In the genomic region with DNA sequence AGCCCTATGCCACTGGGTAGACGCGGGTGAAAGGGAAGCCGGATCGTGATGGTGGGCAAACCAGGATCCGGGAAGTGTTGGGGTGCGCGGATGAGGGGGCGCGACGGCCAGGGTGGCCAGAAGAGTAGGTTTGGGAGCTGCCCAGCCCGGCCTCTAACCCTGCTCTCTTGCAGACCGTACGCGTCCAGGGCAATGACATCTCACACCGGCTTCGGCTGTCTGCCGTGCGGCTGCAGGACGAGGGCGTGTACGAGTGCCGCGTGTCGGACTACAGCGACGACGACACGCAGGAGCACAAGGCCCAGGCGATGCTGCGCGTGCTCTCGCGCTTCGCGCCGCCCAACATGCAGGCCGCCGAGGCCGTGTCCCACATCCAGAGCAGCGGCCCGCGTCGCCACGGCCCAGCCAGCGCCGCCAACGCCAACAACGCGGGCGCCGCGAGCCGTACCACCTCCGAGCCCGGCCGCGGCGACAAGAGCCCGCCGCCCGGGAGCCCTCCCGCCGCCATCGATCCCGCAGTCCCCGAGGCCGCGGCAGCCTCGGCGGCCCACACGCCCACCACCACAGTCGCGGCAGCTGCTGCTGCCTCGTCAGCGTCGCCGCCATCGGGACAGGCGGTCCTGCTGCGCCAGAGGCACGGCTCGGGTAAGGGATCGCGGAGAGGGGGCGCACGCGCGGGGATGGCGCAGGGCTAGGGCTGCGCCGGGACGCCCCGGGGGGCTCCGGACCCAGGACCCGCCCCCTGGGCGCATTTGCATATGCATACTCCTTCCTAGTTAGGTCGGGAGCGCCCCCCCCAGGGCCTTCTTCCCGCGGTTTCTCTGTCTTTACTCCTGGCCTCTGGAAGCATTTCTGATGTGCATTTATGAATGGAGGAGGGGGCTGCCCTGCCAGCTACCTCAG, we compare ENCODE assay signal across 13 cellular contexts. TPM values are rescaled to one million over a fixed set of nuclear protein-coding genes. Genes with fewer than 3 reads are reported as not detected.
DNase-seq lines count a peak whose midpoint lies in the region; ATAC-seq and TF ChIP-seq lines count a peak whose summit lies in the region.
"Had no signal": no experiment of that assay in that cellular context is flagged by ENCODE, and none has a peak within 500 bp of the region (broad histone marks: within the 10 kb centered on the region; RNA-seq: fewer than 3 reads in every experiment).

No MANE protein-coding gene starts in this region.

- H3K27me3 Mint-ChIP-seq in activated T-cell treated with anti-CD3 and anti-CD28 coated beads, Interleukin-2, amount 50 U/mL, for 4 hours (ENCODE audit: low read depth): peaks cover 62% of the 10 kb centered on the region
- H3K27me3 Mint-ChIP-seq in WTC11 (ENCODE audit: low read depth): peaks cover 65% of the 10 kb centered on the region

- intact Hi-C loops in sigmoid colon (cut with DNase I): loop anchor here (5.0 kb wide), 1 partner anchor 63 kb away; no protein-coding TSS in a partner anchor

- H3K9me3 Mint-ChIP-seq in activated T-cell treated with anti-CD3 and anti-CD28 coated beads, Interleukin-2, amount 50 U/mL, for 4 hours: no peaks in the 10 kb centered on the region
- no peaks in the 10 kb centered on the region for H3K9me3 Mint-ChIP-seq in WTC11

- H3K4me3 ChIP-seq in iPS DF 6.9 (ENCODE audit: low read length): peak overlapping the region; percentile 46; the same call in 1 of the 2 replicates
- no peak overlapping the region for H3K4me3 ChIP-seq in sigmoid colon

- WGBS in iPS DF 6.9 (ENCODE audit: insufficient coverage, insufficient read length): no CpG with 5 or more reads among the region's 100 CpGs
- 9 to 41% methylated on average over 100 of the region's 100 CpGs for WGBS in sigmoid colon, 2 donors

- H3K4me3 Mint-ChIP-seq in activated T-cell treated with anti-CD3 and anti-CD28 coated beads, Interleukin-2, amount 50 U/mL, for 4 hours: peak overlapping the region; percentile 31
- H3K4me3 Mint-ChIP-seq in WTC11: peak overlapping the region; percentile 71

- no peak overlapping the region for H3K27ac Mint-ChIP-seq in WTC11

- POLR2A ChIA-PET in WTC11 (lab: Charles Lee): interaction anchor here (1.0 to 2.0 kb wide), 2 partner anchors 46 to 76 kb away, joined by 3 to 8 read pairs; a partner anchor contains a TSS

- no peak for TF ChIP-seq EP300 in sigmoid colon (IDR thresholded peaks at IDR 0.05)

- TF ChIP-seq CTCF in WTC11 (IDR thresholded peaks at IDR 0.05): no peak
- no peak for TF ChIP-seq CTCF in sigmoid colon (IDR thresholded peaks at IDR 0.05)

- no peaks in the 10 kb centered on the region for H3K36me3 ChIP-seq in iPS DF 6.9 (ENCODE audit: control insufficient read depth, insufficient read depth, low read length)
- no peaks in the 10 kb centered on the region for H3K36me3 ChIP-seq in sigmoid colon

- H3K4me1 ChIP-seq in iPS DF 6.9 (ENCODE audit: control insufficient read depth, insufficient read depth, low read length) (peaks cover 7% of the 10 kb centered on the region), sigmoid colon (peaks cover 0 to 56% (median 52%) of the 10 kb centered on the region in 4 donors)

- no peaks in the 10 kb centered on the region for H3K9me3 ChIP-seq in iPS DF 6.9 (ENCODE audit: control insufficient read depth, insufficient read depth, low read length)
- no peaks in the 10 kb centered on the region for H3K9me3 ChIP-seq in sigmoid colon

- H3K27me3 ChIP-seq in iPS DF 6.9 (ENCODE audit: control insufficient read depth, insufficient read depth, low read length) (peaks cover 44% of the 10 kb centered on the region), sigmoid colon (peaks cover 49 to 90% (median 82%) of the 10 kb centered on the region in 3 donors)

- H3K4me1 Mint-ChIP-seq in activated T-cell treated with anti-CD3 and anti-CD28 coated beads, Interleukin-2, amount 50 U/mL, for 4 hours (ENCODE audit: low read depth): peaks cover 28% of the 10 kb centered on the region
- peaks cover 21% of the 10 kb centered on the region for H3K4me1 Mint-ChIP-seq in WTC11

- no peak for DNase-seq in activated T-cell treated with anti-CD3 and anti-CD28 coated beads, Interleukin-2, amount 50 U/mL, for 4 hours
- DNase-seq in activated T-cell treated with anti-CD3 and anti-CD28 coated beads for 4 hours (no peak), WTC11 (ENCODE audit: low spot score) (peak; percentile 70), iPS DF 6.9 (ENCODE audit: low read depth, low spot score) (no peak), sigmoid colon (peak; percentile 48), anterior cingulate cortex (lab: John Stamatoyannopoulos, UW) (no peak), activated gamma-delta T cell treated with Interleukin-2 at 50 U/mL for 16 hours (no peak)
- DNase-seq: midbrain, OCI-M1 had no signal

- no peak overlapping the region for H3K27ac ChIP-seq in iPS DF 6.9 (ENCODE audit: low read length)
- H3K27ac ChIP-seq in sigmoid colon: no peak overlapping the region

- H3K36me3 Mint-ChIP-seq in activated T-cell treated with anti-CD3 and anti-CD28 coated beads, Interleukin-2, amount 50 U/mL, for 4 hours (ENCODE audit: insufficient read depth): no peaks in the 10 kb centered on the region
- H3K36me3 Mint-ChIP-seq in WTC11: no peaks in the 10 kb centered on the region

- TF ChIP-seq POLR2A in sigmoid colon (IDR thresholded peaks at IDR 0.05): no peak

- CTCF ChIA-PET in WTC11 (lab: Charles Lee): interaction anchor here (0.6 to 4.4 kb wide), 26 partner anchors 9 to 343 kb away, joined by 3 to 27 read pairs (median 5); a partner anchor contains a TSS

- ATAC-seq in activated T-cell treated with anti-CD3 and anti-CD28 coated beads, Interleukin-2, amount 50 U/mL, for 4 hours: no peak
- ATAC-seq in WTC11 (peak; percentile 11), GM21390 (IDR thresholded peaks at IDR 0.05; ENCODE audit: unreplicated experiment) (no peak)

TF ChIP-seq in WTC11, 78 proteins besides CTCF, POLR2A, EP300 and RAD21 (continues in another document):
- TF ChIP-seq, protein P1, sequence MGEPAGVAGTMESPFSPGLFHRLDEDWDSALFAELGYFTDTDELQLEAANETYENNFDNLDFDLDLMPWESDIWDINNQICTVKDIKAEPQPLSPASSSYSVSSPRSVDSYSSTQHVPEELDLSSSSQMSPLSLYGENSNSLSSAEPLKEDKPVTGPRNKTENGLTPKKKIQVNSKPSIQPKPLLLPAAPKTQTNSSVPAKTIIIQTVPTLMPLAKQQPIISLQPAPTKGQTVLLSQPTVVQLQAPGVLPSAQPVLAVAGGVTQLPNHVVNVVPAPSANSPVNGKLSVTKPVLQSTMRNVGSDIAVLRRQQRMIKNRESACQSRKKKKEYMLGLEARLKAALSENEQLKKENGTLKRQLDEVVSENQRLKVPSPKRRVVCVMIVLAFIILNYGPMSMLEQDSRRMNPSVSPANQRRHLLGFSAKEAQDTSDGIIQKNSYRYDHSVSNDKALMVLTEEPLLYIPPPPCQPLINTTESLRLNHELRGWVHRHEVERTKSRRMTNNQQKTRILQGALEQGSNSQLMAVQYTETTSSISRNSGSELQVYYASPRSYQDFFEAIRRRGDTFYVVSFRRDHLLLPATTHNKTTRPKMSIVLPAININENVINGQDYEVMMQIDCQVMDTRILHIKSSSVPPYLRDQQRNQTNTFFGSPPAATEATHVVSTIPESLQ (CRISPR knock-in tag; IDR thresholded peaks at IDR 0.05): peak; percentile 73; the same call in 1 of the 2 replicates
- TF ChIP-seq CBFB (CRISPR knock-in tag; IDR thresholded peaks at IDR 0.05; ENCODE audit: low read depth): no peak
- peak; percentile 87 for TF ChIP-seq NR2C2 (CRISPR knock-in tag; IDR thresholded peaks at IDR 0.05)
- TF ChIP-seq CREM (CRISPR knock-in tag; IDR thresholded peaks at IDR 0.05): peak; percentile 83; the same call in 1 of the 2 replicates
- no peak for TF ChIP-seq GABPB1 (CRISPR knock-in tag; IDR thresholded peaks at IDR 0.05)
- TF ChIP-seq, protein P2, sequence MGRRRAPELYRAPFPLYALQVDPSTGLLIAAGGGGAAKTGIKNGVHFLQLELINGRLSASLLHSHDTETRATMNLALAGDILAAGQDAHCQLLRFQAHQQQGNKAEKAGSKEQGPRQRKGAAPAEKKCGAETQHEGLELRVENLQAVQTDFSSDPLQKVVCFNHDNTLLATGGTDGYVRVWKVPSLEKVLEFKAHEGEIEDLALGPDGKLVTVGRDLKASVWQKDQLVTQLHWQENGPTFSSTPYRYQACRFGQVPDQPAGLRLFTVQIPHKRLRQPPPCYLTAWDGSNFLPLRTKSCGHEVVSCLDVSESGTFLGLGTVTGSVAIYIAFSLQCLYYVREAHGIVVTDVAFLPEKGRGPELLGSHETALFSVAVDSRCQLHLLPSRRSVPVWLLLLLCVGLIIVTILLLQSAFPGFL (CRISPR knock-in tag; IDR thresholded peaks at IDR 0.05; ENCODE audit: borderline replicate concordance): no peak
- TF ChIP-seq RELA (CRISPR knock-in tag; IDR thresholded peaks at IDR 0.05; ENCODE audit: borderline replicate concordance): peak; percentile 92; the same call in 1 of the 2 replicates
- TF ChIP-seq, protein P3, sequence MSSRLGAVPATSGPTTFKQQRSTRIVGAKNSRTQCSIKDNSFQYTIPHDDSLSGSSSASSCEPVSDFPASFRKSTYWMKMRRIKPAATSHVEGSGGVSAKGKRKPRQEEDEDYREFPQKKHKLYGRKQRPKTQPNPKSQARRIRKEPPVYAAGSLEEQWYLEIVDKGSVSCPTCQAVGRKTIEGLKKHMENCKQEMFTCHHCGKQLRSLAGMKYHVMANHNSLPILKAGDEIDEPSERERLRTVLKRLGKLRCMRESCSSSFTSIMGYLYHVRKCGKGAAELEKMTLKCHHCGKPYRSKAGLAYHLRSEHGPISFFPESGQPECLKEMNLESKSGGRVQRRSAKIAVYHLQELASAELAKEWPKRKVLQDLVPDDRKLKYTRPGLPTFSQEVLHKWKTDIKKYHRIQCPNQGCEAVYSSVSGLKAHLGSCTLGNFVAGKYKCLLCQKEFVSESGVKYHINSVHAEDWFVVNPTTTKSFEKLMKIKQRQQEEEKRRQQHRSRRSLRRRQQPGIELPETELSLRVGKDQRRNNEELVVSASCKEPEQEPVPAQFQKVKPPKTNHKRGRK (CRISPR knock-in tag; IDR thresholded peaks at IDR 0.05; ENCODE audit: borderline replicate concordance): no peak
- no peak for TF ChIP-seq OVOL2 (CRISPR knock-in tag; IDR thresholded peaks at IDR 0.05; ENCODE audit: borderline replicate concordance)
- no peak for TF ChIP-seq SOX15 (CRISPR knock-in tag; IDR thresholded peaks at IDR 0.05)
- peak; percentile 90 for TF ChIP-seq ZNF121 (CRISPR knock-in tag; IDR thresholded peaks at IDR 0.05)
- no peak for TF ChIP-seq ZNF671 (CRISPR knock-in tag; IDR thresholded peaks at IDR 0.05)

RNA-seq across cellular contexts. Expression of a gene that starts 4.1 kb away (rescaled TPM):
- not detected for total RNA-seq in activated T-cell treated with anti-CD3 and anti-CD28 coated beads, Interleukin-2, amount 50 U/mL, for 4 hours
- total RNA-seq in WTC11 (2021) (1.7 to 3.2 TPM (median 2.2 TPM) in 3 replicates), sigmoid colon (under 1 TPM in 1 of 4 donors, not detected in 3; 0.41 TPM)
- not detected for polyA plus RNA-seq in sigmoid colon
- total RNA-seq: skeletal muscle tissue; T-helper 2 cell treated with Interferon-gamma antibody and Interleukin-4, amounts not matched to agents 100 ng/mL and 5 ng/mL, for 36 hours; ureter had no signal

Comparison
In these comparisons a context has a peak if more than half of its experiments do, and no peak if none do; other contexts are left out.
1. DNase-seq: peak in WTC11 (single experiment) and sigmoid colon (single experiment); none in activated T-cell treated with anti-CD3 and anti-CD28 coated beads, Interleukin-2, amount 50 U/mL, for 4 hours (single experiment), activated T-cell treated with anti-CD3 and anti-CD28 coated beads for 4 hours (single experiment), iPS DF 6.9 (single experiment), anterior cingulate cortex (0 of 58) and activated gamma-delta T cell treated with Interleukin-2 at 50 U/mL for 16 hours (single experiment).